In the genomic region with DNA sequence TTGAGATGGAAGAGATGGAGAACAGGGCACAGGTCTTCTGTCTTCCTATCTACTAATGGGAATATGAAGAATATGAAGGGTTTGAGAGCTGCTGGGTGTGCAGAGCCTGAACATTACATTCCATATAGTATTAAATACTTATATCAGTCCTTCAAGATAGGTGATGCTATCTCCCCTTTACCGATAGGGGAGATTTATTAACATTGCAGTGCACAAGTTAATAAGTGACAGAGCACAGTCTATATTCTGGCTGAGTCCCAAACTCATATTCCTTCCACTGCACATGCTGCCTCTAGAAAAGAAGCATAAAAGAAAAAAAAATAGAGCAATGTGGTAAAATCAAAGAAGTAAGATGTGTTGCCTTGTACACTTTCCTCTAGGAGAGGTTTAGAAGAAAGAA, we compare ENCODE assay signal across 36 cellular contexts. TPM values are rescaled to one million over a fixed set of nuclear protein-coding genes. Genes with fewer than 3 reads are reported as not detected.
"Had no signal": no experiment of that assay in that cellular context is flagged by ENCODE, and none has a peak within 500 bp of the region (broad histone marks: within the 10 kb centered on the region; RNA-seq: fewer than 3 reads in every experiment).

No MANE protein-coding gene starts in this region.

- H3K4me3 ChIP-seq: MG63, Peyer's patch had no signal

- H3K4me1 Mint-ChIP-seq: activated naive CD4-positive, alpha-beta T cell treated with anti-CD3 and anti-CD28 coated beads, Interleukin-2, amount 50 U/mL, for 24 hours; T-cell had no signal

- H3K27ac ChIP-seq: brain microvascular endothelial cell, Peyer's patch, RWPE1, WERI-Rb-1 had no signal

- H3K27ac Mint-ChIP-seq: activated CD4-positive, alpha-beta memory T cell treated with anti-CD3 and anti-CD28 coated beads, Interleukin-2, amount 10 ng/mL, durations not matched to agents 7 days and 5 days; activated CD8-positive, alpha-beta memory T cell treated with anti-CD3 and anti-CD28 coated beads, Interleukin-2, amount 10 ng/mL, durations not matched to agents 7 days and 5 days; activated naive CD4-positive, alpha-beta T cell treated with anti-CD3 and anti-CD28 coated beads, Interleukin-2, amount 50 U/mL, for 24 hours; activated naive CD8-positive, alpha-beta T cell treated with anti-CD3 and anti-CD28 coated beads, Interleukin-2, amount 10 ng/mL, durations not matched to agents 7 days and 5 days; T-cell; T-helper 17 cell had no signal

- ATAC-seq: activated CD8-positive, alpha-beta memory T cell treated with anti-CD3 and anti-CD28 coated beads, Interleukin-2, amount 10 ng/mL, durations not matched to agents 7 days and 5 days; PC-3; Right ventricle myocardium inferior; SK-N-SH treated with all-trans-retinoic acid at 6 μM for 48 hours; T-cell; T-helper 17 cell had no signal

- H3K27me3 ChIP-seq: brain microvascular endothelial cell, MG63, Peyer's patch had no signal

- H3K27me3 Mint-ChIP-seq: activated CD4-positive, alpha-beta memory T cell treated with anti-CD3 and anti-CD28 coated beads, Interleukin-2, amount 10 ng/mL, durations not matched to agents 7 days and 5 days; activated CD8-positive, alpha-beta memory T cell treated with anti-CD3 and anti-CD28 coated beads, Interleukin-2, amount 10 ng/mL, durations not matched to agents 7 days and 5 days; activated naive CD8-positive, alpha-beta T cell treated with anti-CD3 and anti-CD28 coated beads, Interleukin-2, amount 10 ng/mL, durations not matched to agents 7 days and 5 days; T-helper 17 cell had no signal

- H3K4me3 Mint-ChIP-seq: activated CD4-positive, alpha-beta memory T cell treated with anti-CD3 and anti-CD28 coated beads, Interleukin-2, amount 10 ng/mL, durations not matched to agents 7 days and 5 days; activated CD8-positive, alpha-beta memory T cell treated with anti-CD3 and anti-CD28 coated beads, Interleukin-2, amount 10 ng/mL, durations not matched to agents 7 days and 5 days; activated naive CD4-positive, alpha-beta T cell treated with anti-CD3 and anti-CD28 coated beads, Interleukin-2, amount 50 U/mL, for 24 hours; activated naive CD8-positive, alpha-beta T cell treated with anti-CD3 and anti-CD28 coated beads, Interleukin-2, amount 10 ng/mL, durations not matched to agents 7 days and 5 days; T-cell; T-helper 17 cell had no signal

- H3K36me3 ChIP-seq: MG63, Peyer's patch had no signal

- DNase-seq: activated CD4-positive, alpha-beta memory T cell treated with anti-CD3 and anti-CD28 coated beads, Interleukin-2, amount 10 ng/mL, durations not matched to agents 7 days and 5 days; activated CD4-positive, alpha-beta T cell treated with anti-CD3 and anti-CD28 coated beads for 1 hour; activated CD4-positive, alpha-beta T cell treated with anti-CD3 and anti-CD28 coated beads for 48 hours; activated CD4-positive, CD25-positive, alpha-beta regulatory T cell; activated CD8-positive, alpha-beta memory T cell treated with anti-CD3 and anti-CD28 coated beads for 24 hours; activated CD8-positive, alpha-beta memory T cell treated with anti-CD3 and anti-CD28 coated beads, Interleukin-2, amount 10 ng/mL, durations not matched to agents 7 days and 5 days; activated CD8-positive, alpha-beta memory T cell treated with anti-CD3 and anti-CD28 coated beads, Interleukin-2, amount 50 U/mL, for 48 hours; activated effector memory CD4-positive, alpha-beta T cell treated with Interleukin-2 at 50 U/mL for 16 hours; activated naive CD4-positive, alpha-beta T cell treated with Interleukin-2 at 50 U/mL for 16 hours; activated naive CD8-positive, alpha-beta T cell treated with anti-CD3 and anti-CD28 coated beads, Interleukin-2, amount 10 ng/mL, durations not matched to agents 7 days and 5 days; activated T-cell treated with anti-CD3 and anti-CD28 coated beads, Interleukin-2, amount 50 U/mL, for 48 hours; amygdala; brain microvascular endothelial cell; central memory CD4-positive, alpha-beta T cell; Kasumi-1; KG1; MG63; NCI-H1092; NCI-H1436 treated with DMSO at 0.1 percent for 48 hours; NCI-H1694 treated with DMSO at 0.1 percent for 48 hours; NCI-H2029; NCI-H345; NCI-H524 treated with DMSO at 0.1 percent for 48 hours; NCI-H748 treated with DMSO at 0.1 percent for 48 hours; NK-92 treated with Interleukin-12 subunit alpha and Interleukin-12 subunit beta, amount 100 ng/mL, for 24 hours; PC-3; Peyer's patch; SIG-M5; T-cell; T-helper 17 cell; WERI-Rb-1 had no signal

- H3K9me3 Mint-ChIP-seq: activated naive CD4-positive, alpha-beta T cell treated with anti-CD3 and anti-CD28 coated beads, Interleukin-2, amount 50 U/mL, for 24 hours; T-cell had no signal

- H3K4me1 ChIP-seq: Peyer's patch had no signal

- H3K9me3 ChIP-seq: MG63, Peyer's patch had no signal

RNA-seq across cellular contexts. Expression of gene KIAA0408, which starts 18.5 kb away (rescaled TPM):
- total RNA-seq: NCI-H460 had no signal
